ENCODE assay signal across 8 cellular contexts in genomic region chr2:216114476-216115223, GRCh38. TPM values are rescaled to one million over a fixed set of nuclear protein-coding genes. Genes with fewer than 3 reads are reported as not detected.
DNase-seq lines count a peak whose midpoint lies in the region; TF ChIP-seq lines count a peak whose summit lies in the region.

No MANE protein-coding gene starts in this region.

- peak; percentile 71 for TF ChIP-seq CTCF in foreskin fibroblast (IDR thresholded peaks at IDR 0.05; ENCODE audit: low read depth, low read length)
- TF ChIP-seq CTCF in neural crest cell (conservative IDR thresholded peaks at IDR 0.05), result peak; percentile 90
- peak in 5 of 7 experiments; percentile 61 to 99 (median 81) for TF ChIP-seq CTCF in stomach (IDR thresholded peaks at IDR 0.05)

- peak overlapping the region; percentile 92 for H3K4me3 Mint-ChIP-seq in neural crest cell

- peak overlapping the region; percentile 100 for H3K27ac Mint-ChIP-seq in neural crest cell (ENCODE audit: unreplicated experiment)

- TF ChIP-seq POLR2A in stomach (IDR thresholded peaks at IDR 0.05), result no peak

- H3K27me3 ChIP-seq in MG63 (no peaks in the 10 kb centered on the region), stomach (no peaks in the 10 kb centered on the region)

- H3K9me3 ChIP-seq in MG63, result no peaks in the 10 kb centered on the region
- no peaks in the 10 kb centered on the region for H3K9me3 ChIP-seq in stomach

- peak overlapping the region; percentile 72 to 87 (median 82) for H3K27ac ChIP-seq in stomach

- peaks cover 89% of the 10 kb centered on the region for H3K4me1 Mint-ChIP-seq in neural crest cell

- H3K4me1 ChIP-seq in stomach, result peaks cover 33 to 90% (median 72%) of the 10 kb centered on the region in 4 donors

- H3K36me3 Mint-ChIP-seq in neural crest cell (ENCODE audit: low read depth), result peaks cover 36% of the 10 kb centered on the region

- no peak for TF ChIP-seq EP300 in stomach (IDR thresholded peaks at IDR 0.05)

- peak; percentile 99 for DNase-seq in ELR (ENCODE audit: low read depth)
- peak; percentile 96 for DNase-seq in H4 (ENCODE audit: low spot score)
- DNase-seq in MG63, result peak; percentile 95
- DNase-seq in SHP77 treated with DMSO at 0.1 percent for 48 hours (lab: John Stamatoyannopoulos, UW), result peak; percentile 96
- peak; percentile 96 for DNase-seq in activated gamma-delta T cell treated with Interleukin-2 at 50 U/mL for 16 hours
- DNase-seq in foreskin fibroblast, result peak; percentile 95 to 99
- peak; percentile 99 for DNase-seq in neural crest cell (ENCODE audit: low read depth, low spot score)
- DNase-seq in stomach, result peak; percentile 99

- H3K4me3 ChIP-seq in MG63 (peak overlapping the region; percentile 54), foreskin fibroblast (ENCODE audit: low read depth in 1 of 2, low read length in 2 of 2) (peak overlapping the region; percentile 35 to 55), stomach (peak overlapping the region; percentile 47 to 56 (median 52))

- H3K27me3 Mint-ChIP-seq in neural crest cell (ENCODE audit: low read depth), result no peaks in the 10 kb centered on the region

- H3K36me3 ChIP-seq in MG63 (peaks cover 94% of the 10 kb centered on the region), stomach (peaks cover 4 to 78% (median 73%) of the 10 kb centered on the region in 4 donors)

- no peaks in the 10 kb centered on the region for H3K9me3 Mint-ChIP-seq in neural crest cell

- intact Hi-C loops in stomach (cut with DNase I; ENCODE audit: low total_unique reads), result no loop called here

- WGBS in stomach, 5 donors, result 5 to 8% (median 7%) methylated on average over 28 of the region's 28 CpGs

RNA-seq across cellular contexts. Expression of gene XRCC5, which starts 5.5 kb away (rescaled TPM):
- 328 and 390 TPM in 2 replicates for total RNA-seq in H4 (2014; rRNA removed; shearing (Covaris generic))
- total RNA-seq in MG63 (2014; rRNA removed; shearing (Covaris generic); ENCODE audit: low replicate concordance), result 313 and 393 TPM in 2 replicates
- total RNA-seq in neural crest cell (508 and 524 TPM in 2 replicates), stomach (100 to 1,000 TPM in 3 of 5 donors, 10 to 100 TPM in 2; 80.4 to 302 (median 172) TPM)
- polyA plus RNA-seq in stomach, result 100 to 1,000 TPM in 1 of 3 donors, 10 to 100 TPM in 2; 70.2 to 101 (median 75.1) TPM

RNA-seq across cellular contexts. Expression of gene TMEM169, which starts 32.9 kb away (rescaled TPM):
- 0.16 and 0.35 TPM in 2 replicates for total RNA-seq in H4 (2014; rRNA removed; shearing (Covaris generic))
- total RNA-seq in MG63 (2014; rRNA removed; shearing (Covaris generic); ENCODE audit: low replicate concordance), result not detected in 2 replicates
- total RNA-seq in neural crest cell (29.7 and 34.8 TPM in 2 replicates), stomach (1 to 10 TPM in 1 of 5 donors, under 1 TPM in 2, not detected in 2; 0.55 to 2.8 (median 0.89) TPM)
- polyA plus RNA-seq in stomach, result under 1 TPM in 2 of 3 donors, not detected in 1; 0.05 to 0.37 TPM

RNA-seq across cellular contexts. Expression of gene PECR, which starts 33.0 kb away (rescaled TPM):
- total RNA-seq in H4 (2014; rRNA removed; shearing (Covaris generic)), result 12.8 and 21.8 TPM in 2 replicates
- total RNA-seq in MG63 (2014; rRNA removed; shearing (Covaris generic); ENCODE audit: low replicate concordance), result 15.9 and 19.3 TPM in 2 replicates
- total RNA-seq in neural crest cell (12.5 and 18.2 TPM in 2 replicates), stomach (10 to 100 TPM in 2 of 5 donors, 1 to 10 TPM in 2, not detected in 1; 6.1 to 71.8 (median 8.3) TPM)
- polyA plus RNA-seq in stomach, result 1 to 10 TPM; 4.1 to 7.8 (median 4.9) TPM

Comparison
In these comparisons a context has a peak if more than half of its experiments do, and no peak if none do; other contexts are left out.
1. Peak in every context shown above with its lines: DNase-seq, H3K4me3 ChIP-seq and H3K27ac ChIP-seq.